Comparison of ENCODE assay signal across 1 cellular context in the genomic region with DNA sequence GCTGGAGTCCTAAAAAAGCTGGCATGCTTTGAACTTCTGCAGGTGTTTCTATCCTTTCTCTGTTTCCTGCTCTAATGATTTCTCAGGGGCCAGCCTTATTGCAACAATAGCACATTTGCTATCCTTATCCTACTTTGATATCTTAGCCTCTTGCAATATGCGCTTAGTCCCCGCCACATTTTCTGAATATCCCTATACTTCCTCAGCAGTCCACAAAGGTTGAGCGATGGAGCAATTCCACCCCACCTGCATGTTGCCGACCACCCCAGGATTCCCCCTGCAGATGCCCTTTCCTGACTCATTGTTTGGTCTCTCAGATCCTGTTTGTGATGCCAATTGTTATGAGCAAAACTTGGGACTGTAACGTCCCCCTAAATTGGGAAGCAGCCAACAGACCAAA.
TF ChIP-seq lines count a peak whose summit lies in the region.

No MANE protein-coding gene starts in this region.

TF ChIP-seq in K562, 482 proteins besides CTCF, POLR2A, EP300 and RAD21 (continued from another document):
- peak; percentile 56 for TF ChIP-seq ZBTB33 (CRISPR knock-in tag; IDR thresholded peaks at IDR 0.05)
- TF ChIP-seq RBM25 (IDR thresholded peaks at IDR 0.05; ENCODE audit: low read depth, low read length, severe bottlenecking): no peak
- no peak for TF ChIP-seq ZC3H8 (IDR thresholded peaks at IDR 0.05)
